9 cellular contexts compared by ENCODE assay signal in the genomic region with DNA sequence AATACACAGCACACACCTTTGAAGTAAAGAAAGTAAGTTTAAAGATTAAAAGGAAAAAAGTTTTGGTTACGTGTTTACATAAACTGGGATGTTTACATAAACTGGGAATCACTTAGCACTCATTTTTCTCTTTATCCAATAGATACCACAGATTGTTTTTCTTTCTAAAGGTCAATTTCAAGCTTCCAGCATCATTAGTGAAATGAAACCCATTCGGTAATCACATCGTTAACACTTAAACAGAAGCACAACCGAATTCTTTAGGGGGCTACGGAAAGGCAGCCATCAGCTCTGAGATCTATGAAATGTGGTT. TPM values are rescaled to one million over a fixed set of nuclear protein-coding genes. Genes with fewer than 3 reads are reported as not detected.
DNase-seq lines count a peak whose midpoint lies in the region; ATAC-seq and TF ChIP-seq lines count a peak whose summit lies in the region.
"Had no signal": no experiment of that assay in that cellular context is flagged by ENCODE, and none has a peak within 500 bp of the region (broad histone marks: within the 10 kb centered on the region; RNA-seq: fewer than 3 reads in every experiment).

No MANE protein-coding gene starts in this region.

- DNase-seq in right atrium auricular region (ENCODE audit: low spot score) (no peak), left cardiac atrium (no peak), choroid plexus epithelial cell (ENCODE audit: low read depth) (no peak), uterus (no peak), hippocampal formation (lab: John Stamatoyannopoulos, UW) (no peak), Peyer's patch (no peak)
- DNase-seq: NCI-H2171 treated with DMSO at 0.1 percent for 48 hours had no signal

- H3K27ac ChIP-seq in right atrium auricular region = no peak overlapping the region
- H3K27ac ChIP-seq in muscle layer of colon (ENCODE audit: low read depth, low read length) = peak overlapping the region; percentile 70
- H3K27ac ChIP-seq in uterus = peak overlapping the region; percentile 36 to 64
- peak overlapping the region in 1 of 4 donors; percentile 40 for H3K27ac ChIP-seq in Peyer's patch

- H3K9me3 ChIP-seq in right atrium auricular region (no peaks in the 10 kb centered on the region), muscle layer of colon (ENCODE audit: low read length) (no peaks in the 10 kb centered on the region), uterus (no peaks in the 10 kb centered on the region), Peyer's patch (no peaks in the 10 kb centered on the region)

- intact Hi-C loops in left cardiac atrium (cut with DNase I) = no loop called here
- intact Hi-C loops in uterus (cut with DNase I; ENCODE audit: low total_unique reads) = no loop called here

- H3K4me3 ChIP-seq in right atrium auricular region = peak overlapping the region; percentile 41 to 64
- peak overlapping the region; percentile 57 for H3K4me3 ChIP-seq in choroid plexus epithelial cell (ENCODE audit: low read depth, low read length)
- H3K4me3 ChIP-seq in muscle layer of colon (ENCODE audit: low read depth in 1 of 2, low read length in 2 of 2) = peak overlapping the region in 1 of 2 donors; percentile 68
- peak overlapping the region; percentile 44 to 56 for H3K4me3 ChIP-seq in uterus
- peak overlapping the region in 1 of 4 donors; percentile 61 for H3K4me3 ChIP-seq in Peyer's patch

- no peaks in the 10 kb centered on the region for H3K36me3 ChIP-seq in right atrium auricular region
- no peaks in the 10 kb centered on the region for H3K36me3 ChIP-seq in muscle layer of colon (ENCODE audit: insufficient read depth, low read length)
- H3K36me3 ChIP-seq in uterus = no peaks in the 10 kb centered on the region
- no peaks in the 10 kb centered on the region for H3K36me3 ChIP-seq in Peyer's patch

- H3K9ac ChIP-seq in muscle layer of colon (ENCODE audit: low read length) = peak overlapping the region; percentile 25

- no peak for TF ChIP-seq CTCF in right atrium auricular region (IDR thresholded peaks at IDR 0.05)
- TF ChIP-seq CTCF in choroid plexus epithelial cell (conservative IDR thresholded peaks at IDR 0.05; ENCODE audit: low read depth, low read length) = no peak
- no peak for TF ChIP-seq CTCF in uterus (IDR thresholded peaks at IDR 0.05)
- TF ChIP-seq CTCF in Peyer's patch (IDR thresholded peaks at IDR 0.05) = no peak

- TF ChIP-seq POLR2A in uterus (IDR thresholded peaks at IDR 0.05) = no peak
- TF ChIP-seq POLR2A in Peyer's patch (IDR thresholded peaks at IDR 0.05) = no peak

- H3K4me1 ChIP-seq in right atrium auricular region = peaks cover 0 to 4% of the 10 kb centered on the region in 2 donors
- H3K4me1 ChIP-seq in muscle layer of colon (ENCODE audit: insufficient read depth, low read length) = peaks cover 5% of the 10 kb centered on the region
- H3K4me1 ChIP-seq in uterus = no peaks in the 10 kb centered on the region
- no peaks in the 10 kb centered on the region for H3K4me1 ChIP-seq in Peyer's patch

- no peaks in the 10 kb centered on the region for H3K27me3 ChIP-seq in right atrium auricular region
- no peaks in the 10 kb centered on the region for H3K27me3 ChIP-seq in muscle layer of colon (ENCODE audit: control insufficient read depth in 1 of 2, insufficient read depth in 2 of 2, low read length in 2 of 2)
- H3K27me3 ChIP-seq in uterus = no peaks in the 10 kb centered on the region
- no peaks in the 10 kb centered on the region for H3K27me3 ChIP-seq in Peyer's patch

- ATAC-seq in left cardiac atrium (no peak), GM19455 (IDR thresholded peaks at IDR 0.05; ENCODE audit: unreplicated experiment) (no peak)

RNA-seq across cellular contexts. Expression of a gene that starts 1.1 kb away (rescaled TPM):
- under 1 TPM; 0.08 to 0.15 TPM for total RNA-seq in right atrium auricular region
- under 1 TPM; 0.10 to 0.41 TPM for total RNA-seq in left cardiac atrium
- 1 to 10 TPM in 3 of 4 donors, not detected in 1; 2.4 to 4.7 (median 2.9) TPM for total RNA-seq in uterus
- total RNA-seq in Peyer's patch = not detected

Comparison
In these comparisons a context has a peak if more than half of its experiments do, and no peak if none do; other contexts are left out.
1. H3K27ac ChIP-seq: peak in muscle layer of colon (single experiment) and uterus (2 of 2); none in right atrium auricular region (0 of 2).